In genomic region chr7:22884911-22885823, GRCh38 we compare ENCODE assay signal across 8 cellular contexts.
A peak's percentile ranks its signal among the peaks of the same experiment; 100 is the strongest.
DNase-seq lines count a peak whose midpoint lies in the region; ATAC-seq and TF ChIP-seq lines count a peak whose summit lies in the region.

No MANE protein-coding gene starts in this region.

- 77% methylated on average over 5 of the region's 5 CpGs for WGBS in body of pancreas, 2 donors

- H3K4me3 ChIP-seq in SJCRH30, result no peak overlapping the region
- no peak overlapping the region for H3K4me3 ChIP-seq in body of pancreas
- no peak overlapping the region for H3K4me3 ChIP-seq in ascending aorta

- H3K4me1 Mint-ChIP-seq in activated naive CD8-positive, alpha-beta T cell treated with anti-CD3 and anti-CD28 coated beads, Interleukin-2, amount 50 U/mL, for 24 hours, result peaks cover 35% of the 10 kb centered on the region

- H3K27ac ChIP-seq in SJCRH30 (no peak overlapping the region), body of pancreas (no peak overlapping the region), ascending aorta (no peak overlapping the region)

- H3K9me3 ChIP-seq in SJCRH30 (replicated peaks) (no peaks in the 10 kb centered on the region), body of pancreas (no peaks in the 10 kb centered on the region), ascending aorta (no peaks in the 10 kb centered on the region)

- intact Hi-C loops in body of pancreas (cut with DNase I), result no loop called here
- intact Hi-C loops in sciatic nerve (cut with DNase I), result no loop called here
- intact Hi-C loops in ascending aorta (cut with DNase I), result no loop called here

- H3K36me3 ChIP-seq in SJCRH30, result no peaks in the 10 kb centered on the region
- H3K36me3 ChIP-seq in body of pancreas (replicated peaks in 1 of 2; ENCODE audit: insufficient read depth in 1 of 2, low read depth in 2 of 2), result no peaks in the 10 kb centered on the region
- no peaks in the 10 kb centered on the region for H3K36me3 ChIP-seq in ascending aorta

- peak; percentile 52 for ATAC-seq in GM18517 (IDR thresholded peaks at IDR 0.05; ENCODE audit: unreplicated experiment)
- ATAC-seq in GM21529 (IDR thresholded peaks at IDR 0.05; ENCODE audit: unreplicated experiment), result peak; percentile 56
- peak; percentile 25 for ATAC-seq in HG03469 (IDR thresholded peaks at IDR 0.05; ENCODE audit: unreplicated experiment)
- ATAC-seq in activated naive CD8-positive, alpha-beta T cell treated with anti-CD3 and anti-CD28 coated beads, Interleukin-2, amount 50 U/mL, for 24 hours, result peak; percentile 64
- ATAC-seq in body of pancreas, result no peak
- ATAC-seq in sciatic nerve, result no peak

- H3K27me3 Mint-ChIP-seq in activated naive CD8-positive, alpha-beta T cell treated with anti-CD3 and anti-CD28 coated beads, Interleukin-2, amount 50 U/mL, for 24 hours, result no peaks in the 10 kb centered on the region

- H3K4me3 Mint-ChIP-seq in activated naive CD8-positive, alpha-beta T cell treated with anti-CD3 and anti-CD28 coated beads, Interleukin-2, amount 50 U/mL, for 24 hours, result peak overlapping the region; percentile 61

- no peaks in the 10 kb centered on the region for H3K36me3 Mint-ChIP-seq in activated naive CD8-positive, alpha-beta T cell treated with anti-CD3 and anti-CD28 coated beads, Interleukin-2, amount 50 U/mL, for 24 hours (ENCODE audit: low read depth)

- TF ChIP-seq POLR2A in body of pancreas (IDR thresholded peaks at IDR 0.05), result no peak

- H3K27me3 ChIP-seq in SJCRH30 (no peaks in the 10 kb centered on the region), body of pancreas (no peaks in the 10 kb centered on the region), ascending aorta (no peaks in the 10 kb centered on the region)

- no peak for DNase-seq in activated naive CD8-positive, alpha-beta T cell treated with anti-CD3 and anti-CD28 coated beads, Interleukin-2, amount 50 U/mL, for 24 hours
- DNase-seq in SJCRH30 (no peak), body of pancreas (no peak), sciatic nerve (ENCODE audit: low spot score) (no peak), ascending aorta (ENCODE audit: low spot score in 2 of 2) (no peak)

- H3K9me3 Mint-ChIP-seq in activated naive CD8-positive, alpha-beta T cell treated with anti-CD3 and anti-CD28 coated beads, Interleukin-2, amount 50 U/mL, for 24 hours, result peaks cover 3% of the 10 kb centered on the region

- peaks cover 13% of the 10 kb centered on the region for H3K4me1 ChIP-seq in SJCRH30
- H3K4me1 ChIP-seq in body of pancreas, result peaks cover under 1% of the 10 kb centered on the region
- H3K4me1 ChIP-seq in ascending aorta, result no peaks in the 10 kb centered on the region

- peak overlapping the region; percentile 89 for H3K27ac Mint-ChIP-seq in activated naive CD8-positive, alpha-beta T cell treated with anti-CD3 and anti-CD28 coated beads, Interleukin-2, amount 50 U/mL, for 24 hours

- TF ChIP-seq CTCF in body of pancreas (IDR thresholded peaks at IDR 0.05) (no peak), ascending aorta (IDR thresholded peaks at IDR 0.05) (no peak)

Comparison
In these comparisons a context has a peak if more than half of its experiments do, and no peak if none do; other contexts are left out.
1. ATAC-seq: peak in GM18517 (single experiment), GM21529 (single experiment), HG03469 (single experiment) and activated naive CD8-positive, alpha-beta T cell treated with anti-CD3 and anti-CD28 coated beads, Interleukin-2, amount 50 U/mL, for 24 hours (single experiment); none in body of pancreas (single experiment) and sciatic nerve (single experiment).